Comparison of ENCODE assay signal across 11 cellular contexts in the genomic region with DNA sequence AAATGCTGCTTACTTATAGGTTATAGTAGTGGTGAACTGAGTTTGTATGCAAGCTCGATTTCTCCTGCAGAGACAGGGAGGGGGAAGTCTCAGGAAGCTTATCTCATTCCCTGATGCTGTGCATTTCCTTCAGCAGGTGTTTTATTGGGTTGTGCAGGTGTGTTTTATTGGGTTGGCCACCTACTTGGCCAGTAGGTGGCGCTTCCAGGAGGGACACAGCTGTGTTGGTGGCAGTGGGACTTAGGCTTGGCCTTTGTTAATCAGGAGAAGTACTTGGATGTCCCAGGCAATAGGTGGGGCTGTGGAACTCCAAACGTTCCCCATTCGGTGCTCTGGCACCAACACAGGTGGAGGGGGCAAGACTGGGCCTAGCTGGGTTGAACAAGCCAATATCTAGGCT.
A peak's percentile ranks its signal among the peaks of the same experiment; 100 is the strongest.
DNase-seq lines count a peak whose midpoint lies in the region; ATAC-seq, FAIRE-seq and TF ChIP-seq lines count a peak whose summit lies in the region.
"Had no signal": no experiment of that assay in that cellular context is flagged by ENCODE, and none has a peak within 500 bp of the region (broad histone marks: within the 10 kb centered on the region; RNA-seq: fewer than 3 reads in every experiment).

No MANE protein-coding gene starts in this region.

- DNase-seq in SK-N-SH = peak; percentile 21
- DNase-seq in NAMALWA (ENCODE audit: low spot score) = peak; percentile 5
- DNase-seq in endothelial cell of umbilical vein (ENCODE audit: low read depth, low spot score) = no peak
- DNase-seq in type B pancreatic cell (ENCODE audit: extremely low spot score, unreplicated experiment) = no peak
- DNase-seq in COR-L47 (lab: John Stamatoyannopoulos, UW) = no peak
- no peak for DNase-seq in activated naive CD8-positive, alpha-beta T cell treated with anti-CD3 and anti-CD28 coated beads, Interleukin-2, amount 50 U/mL, for 24 hours
- DNase-seq: left ventricle myocardium superior, NCI-H2107 had no signal

- no peak for FAIRE-seq in endothelial cell of umbilical vein (lab: Jason Lieb, UNC)

- dilution Hi-C loops in endothelial cell of umbilical vein (cut with MboI; ENCODE audit: extremely low pct_ligation_motif_present, low sequenced_read_pairs) = no loop called here

- no peaks in the 10 kb centered on the region for H3K4me1 ChIP-seq in SK-N-SH (ENCODE audit: control insufficient read depth in 1 of 2, insufficient read depth in 2 of 2, low read depth in 1 of 2, low read length in 1 of 2)
- H3K4me1 ChIP-seq in endothelial cell of umbilical vein (ENCODE audit: control insufficient read depth, extremely low read depth, insufficient read depth, low read length) = no peaks in the 10 kb centered on the region

- H3K27ac Mint-ChIP-seq in type B pancreatic cell = no peak overlapping the region
- no peak overlapping the region for H3K27ac Mint-ChIP-seq in activated naive CD8-positive, alpha-beta T cell treated with anti-CD3 and anti-CD28 coated beads, Interleukin-2, amount 50 U/mL, for 24 hours
- H3K27ac Mint-ChIP-seq: B cell had no signal

- POLR2A ChIA-PET in SK-N-SH (lab: Yijun Ruan, JAX) = no interaction called here
- POLR2A ChIA-PET in endothelial cell of umbilical vein (lab: Charles Lee) = no interaction called here

- H3K79me2 ChIP-seq in SK-N-SH (ENCODE audit: insufficient read depth) (no peaks in the 10 kb centered on the region), endothelial cell of umbilical vein (ENCODE audit: control insufficient read depth, insufficient read depth, low read length) (no peaks in the 10 kb centered on the region)

- H3F3A ChIP-seq in SK-N-SH (replicated peaks; ENCODE audit: insufficient read depth) = no peaks in the 10 kb centered on the region

- no peaks in the 10 kb centered on the region for H3K9me1 ChIP-seq in endothelial cell of umbilical vein (replicated peaks; ENCODE audit: control insufficient read depth, extremely low read depth, insufficient read depth, low read length)

- no peak overlapping the region for H3K9ac ChIP-seq in SK-N-SH
- H3K9ac ChIP-seq in endothelial cell of umbilical vein (replicated peaks; ENCODE audit: extremely low read depth, insufficient read depth, low read length) = no peak overlapping the region

- H3K27me3 Mint-ChIP-seq in type B pancreatic cell = no peaks in the 10 kb centered on the region
- no peaks in the 10 kb centered on the region for H3K27me3 Mint-ChIP-seq in activated naive CD8-positive, alpha-beta T cell treated with anti-CD3 and anti-CD28 coated beads, Interleukin-2, amount 50 U/mL, for 24 hours
- H3K27me3 Mint-ChIP-seq: B cell had no signal

- H3K9me3 ChIP-seq in SK-N-SH (no peaks in the 10 kb centered on the region), endothelial cell of umbilical vein (replicated peaks; ENCODE audit: control insufficient read depth, insufficient read depth, low read length) (no peaks in the 10 kb centered on the region)

- 4% methylated on average over 4 of the region's 4 CpGs for WGBS in SK-N-SH (ENCODE audit: low lambda C conversion rate)

- no peak for TF ChIP-seq POLR2A in endothelial cell of umbilical vein (IDR thresholded peaks at IDR 0.05; ENCODE audit: low read depth, low read length)

- H3K27me3 ChIP-seq in SK-N-SH (ENCODE audit: insufficient read depth) (no peaks in the 10 kb centered on the region; the same call in 1 of the 2 replicates), endothelial cell of umbilical vein (ENCODE audit: control insufficient read depth in 2 of 2, insufficient read depth in 2 of 2, low read length in 2 of 2) (no peaks in the 10 kb centered on the region)

- TF ChIP-seq RAD21 in SK-N-SH (IDR thresholded peaks at IDR 0.05; ENCODE audit: low read length) = peak; percentile 6; the same call in 1 of the 2 replicates

- H3K36me3 ChIP-seq in SK-N-SH (replicated peaks in 1 of 2; ENCODE audit: control insufficient read depth in 1 of 2, insufficient read depth in 2 of 2, low read length in 1 of 2) = no peaks in the 10 kb centered on the region
- H3K36me3 ChIP-seq in endothelial cell of umbilical vein (ENCODE audit: control insufficient read depth in 2 of 2, extremely low read depth in 1 of 2, insufficient read depth in 2 of 2, low read length in 2 of 2) = no peaks in the 10 kb centered on the region

- TF ChIP-seq EP300 in SK-N-SH (IDR thresholded peaks at IDR 0.05; ENCODE audit: borderline replicate concordance in 1 of 2, low read depth in 1 of 2, low read length in 1 of 2) = no peak

- H4K20me1 ChIP-seq in SK-N-SH (ENCODE audit: insufficient read depth) = no peaks in the 10 kb centered on the region
- no peaks in the 10 kb centered on the region for H4K20me1 ChIP-seq in endothelial cell of umbilical vein (replicated peaks; ENCODE audit: control insufficient read depth, extremely low read depth, insufficient read depth, low read length)

- H3K4me1 Mint-ChIP-seq in type B pancreatic cell (ENCODE audit: unreplicated experiment) = no peaks in the 10 kb centered on the region
- H3K4me1 Mint-ChIP-seq in activated naive CD8-positive, alpha-beta T cell treated with anti-CD3 and anti-CD28 coated beads, Interleukin-2, amount 50 U/mL, for 24 hours = no peaks in the 10 kb centered on the region
- H3K4me1 Mint-ChIP-seq: B cell had no signal

- no peaks in the 10 kb centered on the region for H3K36me3 Mint-ChIP-seq in type B pancreatic cell
- H3K36me3 Mint-ChIP-seq in activated naive CD8-positive, alpha-beta T cell treated with anti-CD3 and anti-CD28 coated beads, Interleukin-2, amount 50 U/mL, for 24 hours (ENCODE audit: low read depth) = no peaks in the 10 kb centered on the region

- H3K4me3 ChIP-seq in SK-N-SH (ENCODE audit: low read depth in 2 of 2, low read length in 1 of 2) (no peak overlapping the region), endothelial cell of umbilical vein (replicated peaks in 1 of 3; ENCODE audit: insufficient read depth in 1 of 3, low read depth in 1 of 3, low read length in 3 of 3) (no peak overlapping the region)

- no peak overlapping the region for H3K27ac ChIP-seq in SK-N-SH (ENCODE audit: low read depth in 2 of 2, low read length in 1 of 2)
- H3K27ac ChIP-seq in endothelial cell of umbilical vein (ENCODE audit: insufficient read depth, low read depth, low read length) = no peak overlapping the region

- H3K4me3 Mint-ChIP-seq in type B pancreatic cell = no peak overlapping the region
- no peak overlapping the region for H3K4me3 Mint-ChIP-seq in activated naive CD8-positive, alpha-beta T cell treated with anti-CD3 and anti-CD28 coated beads, Interleukin-2, amount 50 U/mL, for 24 hours
- H3K4me3 Mint-ChIP-seq: B cell had no signal

- intact Hi-C loops in endothelial cell of umbilical vein (cut with micrococcal nuclease) = no loop called here

- no peaks in the 10 kb centered on the region for H3K9me3 Mint-ChIP-seq in type B pancreatic cell
- H3K9me3 Mint-ChIP-seq in activated naive CD8-positive, alpha-beta T cell treated with anti-CD3 and anti-CD28 coated beads, Interleukin-2, amount 50 U/mL, for 24 hours = peaks cover 4% of the 10 kb centered on the region

- H2AFZ ChIP-seq in SK-N-SH (ENCODE audit: low read depth) (no peak overlapping the region), endothelial cell of umbilical vein (ENCODE audit: low read depth, low read length) (no peak overlapping the region)

- CTCF ChIA-PET in SK-N-SH (lab: Yijun Ruan, JAX) = interaction anchor here (0.5 to 1.3 kb wide), 5 partner anchors 8 to 100 kb away, joined by 3 to 4 read pairs (median 3); no protein-coding TSS in a partner anchor
- CTCF ChIA-PET in endothelial cell of umbilical vein (lab: Charles Lee) = no interaction called here

- TF ChIP-seq CTCF in SK-N-SH (IDR thresholded peaks at IDR 0.05) (peak; percentile 57), endothelial cell of umbilical vein (IDR thresholded peaks at IDR 0.05; ENCODE audit: extremely low read depth in 1 of 2, insufficient read depth in 1 of 2, low read depth in 1 of 2, low read length in 2 of 2) (peak; percentile 8 to 12), type B pancreatic cell (conservative IDR thresholded peaks at IDR 0.05) (peak; percentile 61)

- no peak for ATAC-seq in SK-N-SH treated with all-trans-retinoic acid at 6 μM for 48 hours
- ATAC-seq in GM18498 (IDR thresholded peaks at IDR 0.05; ENCODE audit: unreplicated experiment) = no peak
- ATAC-seq in activated naive CD8-positive, alpha-beta T cell treated with anti-CD3 and anti-CD28 coated beads, Interleukin-2, amount 50 U/mL, for 24 hours = no peak
- ATAC-seq: left ventricle myocardium superior had no signal

- no peaks in the 10 kb centered on the region for H3K9me2 ChIP-seq in SK-N-SH

- H3K4me2 ChIP-seq in SK-N-SH (no peak overlapping the region), endothelial cell of umbilical vein (ENCODE audit: insufficient read depth, low read length) (no peak overlapping the region)

- BruUV-seq in endothelial cell of umbilical vein (replicated peaks; lab: Mats Ljungman, UMichigan) = no TSS peak

TF ChIP-seq in SK-N-SH, 30 proteins besides CTCF, POLR2A, EP300 and RAD21 (continues in another document):
- TF ChIP-seq RFX5 (IDR thresholded peaks at IDR 0.05; ENCODE audit: low read length) (no peak), CHD2 (IDR thresholded peaks at IDR 0.05; ENCODE audit: low read length, partially characterized antibody) (no peak), FOSL2 (IDR thresholded peaks at IDR 0.05; ENCODE audit: borderline replicate concordance, low read depth) (no peak), FOXJ3 (CRISPR knock-in tag; IDR thresholded peaks at IDR 0.05) (no peak), MXI1 (IDR thresholded peaks at IDR 0.05; ENCODE audit: low read depth, low read length) (no peak)

TF ChIP-seq in endothelial cell of umbilical vein, 7 proteins besides CTCF, POLR2A, EP300 and RAD21:
- TF ChIP-seq MYC (IDR thresholded peaks at IDR 0.05; ENCODE audit: low read depth, low read length) (no peak), GATA2 (IDR thresholded peaks at IDR 0.05; ENCODE audit: insufficient read depth, insufficient read length, low read depth, low read length) (no peak), POLR2AphosphoS5 (IDR thresholded peaks at IDR 0.05; ENCODE audit: insufficient read depth, low read depth, low read length) (no peak), JUN (IDR thresholded peaks at IDR 0.05; ENCODE audit: borderline replicate concordance, insufficient read depth, insufficient read length, low read depth) (no peak), FOS (IDR thresholded peaks at IDR 0.05; ENCODE audit: borderline replicate concordance, insufficient read depth, low read length) (no peak), EZH2 (IDR thresholded peaks at IDR 0.05; ENCODE audit: borderline replicate concordance, low read depth, low read length, severe bottlenecking) (no peak)
- TF ChIP-seq, protein P1, sequence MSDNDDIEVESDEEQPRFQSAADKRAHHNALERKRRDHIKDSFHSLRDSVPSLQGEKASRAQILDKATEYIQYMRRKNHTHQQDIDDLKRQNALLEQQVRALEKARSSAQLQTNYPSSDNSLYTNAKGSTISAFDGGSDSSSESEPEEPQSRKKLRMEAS (IDR thresholded peaks at IDR 0.05; ENCODE audit: insufficient read depth, insufficient read length) = no peak
TF ChIP-seq in endothelial cell of umbilical vein: peak in this region for 0.

Comparison
In these comparisons a context has a peak if more than half of its experiments do, and no peak if none do; other contexts are left out.
1. DNase-seq: peak in SK-N-SH (single experiment) and NAMALWA (single experiment); none in endothelial cell of umbilical vein (single experiment), type B pancreatic cell (single experiment), COR-L47 (single experiment) and activated naive CD8-positive, alpha-beta T cell treated with anti-CD3 and anti-CD28 coated beads, Interleukin-2, amount 50 U/mL, for 24 hours (single experiment).
2. CTCF ChIP-seq: peak in every context shown above with its lines; median percentile 61 in type B pancreatic cell; 57 in SK-N-SH; 10 in endothelial cell of umbilical vein.